In genomic region chr14:95507174-95507573, GRCh38 we compare ENCODE assay signal across 8 cellular contexts. TPM values are rescaled to one million over a fixed set of nuclear protein-coding genes. Genes with fewer than 3 reads are reported as not detected.
DNase-seq lines count a peak whose midpoint lies in the region; ATAC-seq, FAIRE-seq and TF ChIP-seq lines count a peak whose summit lies in the region.

No MANE protein-coding gene starts in this region.

- H3K9me3 ChIP-seq in MG63 = no peaks in the 10 kb centered on the region
- no peaks in the 10 kb centered on the region for H3K9me3 ChIP-seq in mesenchymal stem cell (ENCODE audit: control insufficient read depth, low read length)

- H2BK120ac ChIP-seq in mesenchymal stem cell (ENCODE audit: low read depth, low read length) = peak overlapping the region; percentile 67

- FAIRE-seq in bronchial epithelial cell (lab: Jason Lieb, UNC) = peak; percentile 76

- H3K14ac ChIP-seq in mesenchymal stem cell (ENCODE audit: low read length in 2 of 2) = no peak overlapping the region

- peak overlapping the region; percentile 34 to 60 for H3K18ac ChIP-seq in mesenchymal stem cell (ENCODE audit: low read depth in 1 of 2, low read length in 2 of 2)

- H3K36me3 ChIP-seq in MG63 (no peaks in the 10 kb centered on the region), bronchial epithelial cell (ENCODE audit: control insufficient read depth, insufficient read depth, low read length) (no peaks in the 10 kb centered on the region), mesenchymal stem cell (ENCODE audit: control insufficient read depth in 1 of 2, insufficient read depth in 2 of 2, low read depth in 1 of 2, low read length in 2 of 2) (peaks cover 6 to 35% of the 10 kb centered on the region in 2 experiments)

- no peak overlapping the region for H3K4me3 ChIP-seq in MG63
- H3K4me3 ChIP-seq in bronchial epithelial cell (ENCODE audit: low read depth, low read length) = no peak overlapping the region
- H3K4me3 ChIP-seq in mesenchymal stem cell (ENCODE audit: insufficient read depth in 1 of 2, low read depth in 1 of 2, low read length in 2 of 2) = peak overlapping the region in 1 of 2 experiments; percentile 42

- DNase-seq in AG09319 (ENCODE audit: extremely low read depth, low read depth) = peak; percentile 82
- DNase-seq in MG63 = peak; percentile 87
- DNase-seq in bronchial epithelial cell (ENCODE audit: low read depth) = peak; percentile 93
- DNase-seq in mesenchymal stem cell = peak; percentile 94
- no peak for DNase-seq in COLO668 (lab: John Stamatoyannopoulos, UW; ENCODE audit: unreplicated experiment)
- DNase-seq in DMS79 (lab: John Stamatoyannopoulos, UW) = no peak
- DNase-seq in kidney glomerular epithelial cell (lab: John Stamatoyannopoulos, UW) = no peak

- TF ChIP-seq CTCF in AG09319 (IDR thresholded peaks at IDR 0.05; ENCODE audit: low read depth, low read length) = no peak
- no peak for TF ChIP-seq CTCF in bronchial epithelial cell (IDR thresholded peaks at IDR 0.05; ENCODE audit: insufficient read depth, low read length, severe bottlenecking)

- no peak overlapping the region for H2BK5ac ChIP-seq in mesenchymal stem cell (ENCODE audit: low read depth, low read length, poor library complexity, severe bottlenecking)

- H4K8ac ChIP-seq in mesenchymal stem cell (ENCODE audit: low read length) = peak overlapping the region; percentile 59

- H3K9ac ChIP-seq in mesenchymal stem cell (ENCODE audit: low read length) = peak overlapping the region; percentile 55

- H2BK12ac ChIP-seq in mesenchymal stem cell (ENCODE audit: low read length in 2 of 2) = peak overlapping the region in 1 of 2 experiments; percentile 23

- H4K91ac ChIP-seq in mesenchymal stem cell (ENCODE audit: low read length) = no peak overlapping the region

- no peak overlapping the region for H3K4ac ChIP-seq in mesenchymal stem cell (ENCODE audit: low read depth in 1 of 2, low read length in 2 of 2)

- no peak overlapping the region for H3K23ac ChIP-seq in mesenchymal stem cell (ENCODE audit: low read length in 2 of 2)

- no peak overlapping the region for H2AFZ ChIP-seq in mesenchymal stem cell (ENCODE audit: low read depth, low read length)

- WGBS in mesenchymal stem cell = 35% methylated on average over 8 of the region's 8 CpGs

- ATAC-seq in GM21786 (IDR thresholded peaks at IDR 0.05; ENCODE audit: unreplicated experiment) = no peak

- H3K27ac ChIP-seq in mesenchymal stem cell (ENCODE audit: low read length, poor library complexity, severe bottlenecking) = no peak overlapping the region

- H3K4me1 ChIP-seq in mesenchymal stem cell (ENCODE audit: control insufficient read depth, insufficient read depth, low read depth, low read length) = peaks cover 16% of the 10 kb centered on the region

- H3K4me2 ChIP-seq in mesenchymal stem cell (ENCODE audit: low read length, poor library complexity, severe bottlenecking) = no peak overlapping the region

- H2BK15ac ChIP-seq in mesenchymal stem cell (ENCODE audit: low read depth, poor library complexity, severe bottlenecking) = no peak overlapping the region

- H3K79me1 ChIP-seq in mesenchymal stem cell (replicated peaks; ENCODE audit: low read length, poor library complexity, severe bottlenecking) = peaks cover 4% of the 10 kb centered on the region

- no peaks in the 10 kb centered on the region for H3K27me3 ChIP-seq in MG63
- H3K27me3 ChIP-seq in bronchial epithelial cell (ENCODE audit: control insufficient read depth, insufficient read depth, low read length) = peaks cover 2% of the 10 kb centered on the region
- H3K27me3 ChIP-seq in mesenchymal stem cell (ENCODE audit: control insufficient read depth in 1 of 2, insufficient read depth in 1 of 2, low read length in 2 of 2) = no peaks in the 10 kb centered on the region

- no peak overlapping the region for H2AK5ac ChIP-seq in mesenchymal stem cell (ENCODE audit: low read length, severe bottlenecking)

RNA-seq across cellular contexts. Expression of gene SYNE3, which starts 9.3 kb away (rescaled TPM):
- total RNA-seq in MG63 (2014; rRNA removed; shearing (Covaris generic); ENCODE audit: low replicate concordance) = 2.8 TPM in 2 replicates
- 4.6 and 5.3 TPM in 2 replicates for total RNA-seq in bronchial epithelial cell
- 4.1 TPM for polyA plus RNA-seq in mesenchymal stem cell (2013, experiment 1 of 2)
- 3.9 TPM for polyA plus RNA-seq in mesenchymal stem cell (2013, experiment 2 of 2)

RNA-seq across cellular contexts. Expression of gene GLRX5, which starts 27.7 kb away (rescaled TPM):
- total RNA-seq in MG63 (2014; rRNA removed; shearing (Covaris generic); ENCODE audit: low replicate concordance) = 31.5 and 38.1 TPM in 2 replicates
- total RNA-seq in bronchial epithelial cell = 41.6 and 74.8 TPM in 2 replicates
- 52.4 TPM for polyA plus RNA-seq in mesenchymal stem cell (2013, experiment 1 of 2)
- polyA plus RNA-seq in mesenchymal stem cell (2013, experiment 2 of 2) = 54.4 TPM

Comparison
In these comparisons a context has a peak if more than half of its experiments do, and no peak if none do; other contexts are left out.
1. DNase-seq: peak in AG09319 (single experiment), MG63 (single experiment), bronchial epithelial cell (single experiment) and mesenchymal stem cell (single experiment); none in COLO668 (single experiment), DMS79 (single experiment) and kidney glomerular epithelial cell (single experiment).